ENCODE assay signal across 19 cellular contexts in genomic region chr2:239826376-239826775, GRCh38.
"Had no signal": no experiment of that assay in that cellular context is flagged by ENCODE, and none has a peak within 500 bp of the region (broad histone marks: within the 10 kb centered on the region; RNA-seq: fewer than 3 reads in every experiment).

No MANE protein-coding gene starts in this region.

- H3K9me3 ChIP-seq: gastrocnemius medialis, heart left ventricle, ovary, sigmoid colon, SK-N-SH, thyroid gland had no signal

- H3K27ac ChIP-seq: gastrocnemius medialis, heart left ventricle, ovary, sigmoid colon, thyroid gland had no signal

- H3K9me3 Mint-ChIP-seq: activated CD4-positive, alpha-beta T cell treated with anti-CD3 and anti-CD28 coated beads, Interleukin-2, amount 10 ng/mL, durations not matched to agents 7 days and 5 days; activated naive CD4-positive, alpha-beta T cell treated with anti-CD3 and anti-CD28 coated beads for 36 hours; mesothelial cell of epicardium; nephron progenitor cell; stimulated activated naive B cell treated with anti-CD40 and anti-IgM and Interleukin-4, amounts not matched to agents 10 μg/mL and 1 μg/mL and 100 μg/mL, for 72 hours; T-helper 2 cell treated with Interferon-gamma antibody and Interleukin-4, amounts not matched to agents 5 μg/mL and 100 μg/mL, for 36 hours had no signal

- H3K4me3 Mint-ChIP-seq: activated CD4-positive, alpha-beta T cell treated with anti-CD3 and anti-CD28 coated beads, Interleukin-2, amount 10 ng/mL, durations not matched to agents 7 days and 5 days; activated naive CD4-positive, alpha-beta T cell treated with anti-CD3 and anti-CD28 coated beads for 36 hours; mesothelial cell of epicardium; nephron progenitor cell; stimulated activated naive B cell treated with anti-CD40 and anti-IgM and Interleukin-4, amounts not matched to agents 10 μg/mL and 1 μg/mL and 100 μg/mL, for 72 hours; T-helper 2 cell treated with Interferon-gamma antibody and Interleukin-4, amounts not matched to agents 5 μg/mL and 100 μg/mL, for 36 hours had no signal

- ATAC-seq: esophagus mucosa; gastrocnemius medialis; heart left ventricle; stimulated activated naive B cell treated with anti-CD40 and anti-IgM and Interleukin-4, amounts not matched to agents 10 μg/mL and 1 μg/mL and 100 μg/mL, for 72 hours had no signal

- H3K27ac Mint-ChIP-seq: activated CD4-positive, alpha-beta T cell treated with anti-CD3 and anti-CD28 coated beads, Interleukin-2, amount 10 ng/mL, durations not matched to agents 7 days and 5 days; activated naive CD4-positive, alpha-beta T cell treated with anti-CD3 and anti-CD28 coated beads for 36 hours; mesothelial cell of epicardium; nephron progenitor cell; stimulated activated naive B cell treated with anti-CD40 and anti-IgM and Interleukin-4, amounts not matched to agents 10 μg/mL and 1 μg/mL and 100 μg/mL, for 72 hours; T-helper 2 cell treated with Interferon-gamma antibody and Interleukin-4, amounts not matched to agents 5 μg/mL and 100 μg/mL, for 36 hours had no signal

- H3K4me3 ChIP-seq: gastrocnemius medialis, heart left ventricle, ovary, sigmoid colon, thyroid gland had no signal

- H3K36me3 ChIP-seq: gastrocnemius medialis, heart left ventricle, ovary, sigmoid colon, thyroid gland had no signal

- DNase-seq: activated CD4-positive, alpha-beta T cell treated with anti-CD3 and anti-CD28 coated beads, Interleukin-2, amount 10 ng/mL, durations not matched to agents 7 days and 5 days; activated CD4-positive, CD25-positive, alpha-beta regulatory T cell; activated naive CD4-positive, alpha-beta T cell treated with anti-CD3 and anti-CD28 coated beads for 36 hours; activated T-cell treated with anti-CD3 and anti-CD28 coated beads for 4 hours; cerebellar nuclear complex; effector CD4-positive, alpha-beta T cell; gastrocnemius medialis; nephron progenitor cell; SHP77; stimulated activated CD4-positive, alpha-beta T cell treated with anti-CD3 and anti-CD28 coated beads, Interleukin-4, amount 100 ng/mL, for 4 hours; stimulated activated naive B cell treated with anti-CD40 and anti-IgM and Interleukin-4, amounts not matched to agents 10 μg/mL and 1 μg/mL and 100 μg/mL, for 72 hours had no signal

- H3K36me3 Mint-ChIP-seq: mesothelial cell of epicardium; stimulated activated naive B cell treated with anti-CD40 and anti-IgM and Interleukin-4, amounts not matched to agents 10 μg/mL and 1 μg/mL and 100 μg/mL, for 72 hours had no signal

- H3K4me1 Mint-ChIP-seq: activated CD4-positive, alpha-beta T cell treated with anti-CD3 and anti-CD28 coated beads, Interleukin-2, amount 10 ng/mL, durations not matched to agents 7 days and 5 days had no signal

- H3K4me1 ChIP-seq: gastrocnemius medialis had no signal

- H3K27me3 ChIP-seq: ovary, sigmoid colon, thyroid gland had no signal
